ENCODE assay signal across 13 cellular contexts in the genomic region with DNA sequence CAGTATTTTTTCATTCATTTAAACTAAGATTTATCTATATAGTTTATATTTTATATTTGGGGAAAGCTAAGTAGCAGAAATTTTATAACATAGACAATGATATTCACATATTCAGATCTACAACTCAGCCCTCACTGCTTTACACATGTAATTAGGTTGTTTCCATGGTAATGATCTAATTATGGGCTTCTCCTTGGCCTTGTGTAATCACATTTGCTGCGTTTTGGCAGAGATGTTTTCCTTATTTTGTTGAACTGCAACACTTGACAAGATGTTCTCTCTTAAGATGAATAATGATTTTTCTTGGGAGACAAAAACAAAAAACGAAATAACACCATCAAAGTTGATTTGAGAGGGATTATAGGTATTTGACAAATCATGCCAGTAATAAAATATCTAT.
DNase-seq lines count a peak whose midpoint lies in the region; ATAC-seq and TF ChIP-seq lines count a peak whose summit lies in the region.
"Had no signal": no experiment of that assay in that cellular context is flagged by ENCODE, and none has a peak within 500 bp of the region (broad histone marks: within the 10 kb centered on the region; RNA-seq: fewer than 3 reads in every experiment).

No MANE protein-coding gene starts in this region.

- H3K36me3 ChIP-seq in BE2C (no peaks in the 10 kb centered on the region), gastrocnemius medialis (no peaks in the 10 kb centered on the region)

- H3K9me3 ChIP-seq in BE2C (no peaks in the 10 kb centered on the region), gastrocnemius medialis (no peaks in the 10 kb centered on the region)

- ATAC-seq in HG03342 (IDR thresholded peaks at IDR 0.05; ENCODE audit: unreplicated experiment) (no peak), gastrocnemius medialis (no peak)
- ATAC-seq: activated CD4-positive, CD25-positive, alpha-beta regulatory T cell treated with anti-CD3 and anti-CD28 coated beads, Interleukin-2, amount 50 U/mL, for 24 hours; natural killer cell treated with Interleukin-12 subunit alpha and Interleukin-12 subunit beta and Interleukin-15 and Interleukin-18, amount 100 ng/mL, for 72 hours; stimulated activated naive CD8-positive, alpha-beta T cell treated with anti-CD3 and anti-CD28 coated beads, Interleukin-15, Interleukin-2, amounts not matched to agents 100 U/mL and 50 U/mL, for 24 hours had no signal

- 0 out of 2 replicates have a peak overlapping the region, but pooled peaks have one; percentile 9 for H3K4me3 ChIP-seq in BE2C (ENCODE audit: low read depth, low read length)
- no peak overlapping the region for H3K4me3 ChIP-seq in fibroblast of pulmonary artery (replicated peaks; ENCODE audit: low read depth, low read length)
- H3K4me3 ChIP-seq in gastrocnemius medialis: no peak overlapping the region

- H3K27me3 ChIP-seq in BE2C (no peaks in the 10 kb centered on the region), gastrocnemius medialis (no peaks in the 10 kb centered on the region)

- no peak for TF ChIP-seq POLR2A in gastrocnemius medialis (IDR thresholded peaks at IDR 0.05)

- in situ Hi-C loops in gastrocnemius medialis (cut with MboI; ENCODE audit: low sequenced_read_pairs in 4 of 4): no loop called here

- peaks cover 26% of the 10 kb centered on the region for H3K4me1 ChIP-seq in BE2C
- peaks cover 8 to 11% of the 10 kb centered on the region in 2 donors for H3K4me1 ChIP-seq in gastrocnemius medialis

- TF ChIP-seq CTCF in BE2C (IDR thresholded peaks at IDR 0.05; ENCODE audit: low read depth, low read length): no peak
- TF ChIP-seq CTCF in fibroblast of pulmonary artery (IDR thresholded peaks at IDR 0.05; ENCODE audit: low read length, missing control alignments): no peak
- TF ChIP-seq CTCF in gastrocnemius medialis (IDR thresholded peaks at IDR 0.05 in 4 of 5, conservative IDR thresholded peaks at IDR 0.05 in 1 of 5): no peak

- intact Hi-C loops in gastrocnemius medialis (cut with DNase I; ENCODE audit: low total_unique reads): loop anchor here (5.0 to 10.0 kb wide), 2 partner anchors 492 to 881 kb away; no protein-coding TSS in a partner anchor

- DNase-seq in BE2C (no peak), NCI-H146 treated with DMSO at 0.1 percent for 48 hours (lab: John Stamatoyannopoulos, UW; ENCODE audit: unreplicated experiment) (peak; percentile 96), SK-N-DZ (ENCODE audit: low spot score) (peak; percentile 90), fibroblast of pulmonary artery (ENCODE audit: low read depth) (peak; percentile 30), ecto neural progenitor cell (ENCODE audit: low spot score) (no peak), gastrocnemius medialis (no peak), GOT3 (lab: John Stamatoyannopoulos, UW) (no peak)
- DNase-seq: H9; right cardiac atrium; stimulated activated naive CD8-positive, alpha-beta T cell treated with anti-CD3 and anti-CD28 coated beads, Interleukin-15, Interleukin-2, amounts not matched to agents 100 U/mL and 50 U/mL, for 24 hours had no signal

- H3K27ac ChIP-seq in gastrocnemius medialis: no peak overlapping the region

Comparison
In these comparisons a context has a peak if more than half of its experiments do, and no peak if none do; other contexts are left out.
1. DNase-seq: peak in NCI-H146 treated with DMSO at 0.1 percent for 48 hours (single experiment), SK-N-DZ (single experiment) and fibroblast of pulmonary artery (single experiment); none in BE2C (single experiment), ecto neural progenitor cell (single experiment), gastrocnemius medialis (0 of 2) and GOT3 (single experiment).